ENCODE assay signal across 9 cellular contexts in the genomic region with DNA sequence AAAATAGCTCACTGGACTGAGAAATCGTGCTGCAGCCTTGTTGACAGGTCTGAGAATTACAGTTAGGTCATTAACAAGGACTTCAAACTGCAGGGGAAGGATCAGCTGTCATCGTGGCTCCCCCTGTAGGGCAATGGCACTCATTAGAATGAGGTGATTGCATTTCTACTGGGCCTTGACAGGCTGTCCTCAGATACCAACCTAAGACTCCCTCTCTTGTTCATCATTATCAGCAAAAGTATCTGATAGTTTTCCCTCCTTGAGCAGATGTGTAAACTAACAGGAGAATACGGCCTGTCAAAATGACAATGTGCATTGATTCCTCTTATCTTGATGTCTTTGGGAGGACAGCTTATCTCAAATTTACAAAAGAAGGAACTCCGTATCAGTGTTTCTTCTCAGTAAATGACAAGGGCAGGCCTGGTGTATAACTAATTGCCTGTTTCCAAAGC.
A peak's percentile ranks its signal among the peaks of the same experiment; 100 is the strongest.
DNase-seq lines count a peak whose midpoint lies in the region; ATAC-seq and TF ChIP-seq lines count a peak whose summit lies in the region.
"Had no signal": no experiment of that assay in that cellular context is flagged by ENCODE, and none has a peak within 500 bp of the region (broad histone marks: within the 10 kb centered on the region; RNA-seq: fewer than 3 reads in every experiment).

No MANE protein-coding gene starts in this region.

- no peak overlapping the region for H3K4me3 Mint-ChIP-seq in T-cell

- POLR2A ChIA-PET in T-cell (lab: Charles Lee), result no interaction called here

- H3K36me3 ChIP-seq in GM06990 (ENCODE audit: control insufficient read depth, insufficient read depth, low read length), result no peaks in the 10 kb centered on the region
- H3K36me3 ChIP-seq: SJSA1 had no signal

- no peak overlapping the region for H3K27ac Mint-ChIP-seq in T-cell

- H3K9me3 Mint-ChIP-seq in T-cell, result peaks cover 0 to 8% (median 2%) of the 10 kb centered on the region in 3 donors

- no peaks in the 10 kb centered on the region for H3K36me3 Mint-ChIP-seq in T-cell

- H3K4me1 Mint-ChIP-seq in T-cell, result no peaks in the 10 kb centered on the region

- no peak overlapping the region for H3K4me3 ChIP-seq in GM06990 (replicated peaks; ENCODE audit: low read depth, low read length)
- H3K4me3 ChIP-seq: SJSA1 had no signal

- no peaks in the 10 kb centered on the region for H3K27me3 ChIP-seq in GM06990 (replicated peaks; ENCODE audit: control insufficient read depth, insufficient read depth, low read length)
- H3K27me3 ChIP-seq: SJSA1 had no signal

- CTCF ChIA-PET in T-cell (lab: Charles Lee), result no interaction called here

- peak; percentile 54 for TF ChIP-seq CTCF in GM06990 (IDR thresholded peaks at IDR 0.05; ENCODE audit: insufficient read depth, low read length, poor library complexity, severe bottlenecking)

- DNase-seq in GM06990 (ENCODE audit: extremely low read depth, insufficient read length) (no peak), LoVo (ENCODE audit: low spot score) (peak; percentile 33), UCSD-AML1 (lab: John Stamatoyannopoulos, UW; ENCODE audit: unreplicated experiment) (peak; percentile 3), iPS-NIHi7 (ENCODE audit: extremely low spot score) (peak; percentile 84), T-cell (no peak)

- H3K27me3 Mint-ChIP-seq in T-cell, result no peaks in the 10 kb centered on the region

- peak; percentile 71 for ATAC-seq in GM21390 (IDR thresholded peaks at IDR 0.05; ENCODE audit: unreplicated experiment)
- ATAC-seq in GM21825 (IDR thresholded peaks at IDR 0.05; ENCODE audit: unreplicated experiment), result no peak
- ATAC-seq in T-cell (replicated peaks in 1 of 4), result no peak
- no peak for ATAC-seq in activated CD4-positive, CD25-positive, alpha-beta regulatory T cell treated with anti-CD3 and anti-CD28 coated beads, Interleukin-2, amount 50 U/mL, for 24 hours

Comparison
In these comparisons a context has a peak if more than half of its experiments do, and no peak if none do; other contexts are left out.
1. DNase-seq: peak in LoVo (single experiment), UCSD-AML1 (single experiment) and iPS-NIHi7 (single experiment); none in GM06990 (single experiment) and T-cell (0 of 34).